1 cellular context compared by ENCODE assay signal in the genomic region with DNA sequence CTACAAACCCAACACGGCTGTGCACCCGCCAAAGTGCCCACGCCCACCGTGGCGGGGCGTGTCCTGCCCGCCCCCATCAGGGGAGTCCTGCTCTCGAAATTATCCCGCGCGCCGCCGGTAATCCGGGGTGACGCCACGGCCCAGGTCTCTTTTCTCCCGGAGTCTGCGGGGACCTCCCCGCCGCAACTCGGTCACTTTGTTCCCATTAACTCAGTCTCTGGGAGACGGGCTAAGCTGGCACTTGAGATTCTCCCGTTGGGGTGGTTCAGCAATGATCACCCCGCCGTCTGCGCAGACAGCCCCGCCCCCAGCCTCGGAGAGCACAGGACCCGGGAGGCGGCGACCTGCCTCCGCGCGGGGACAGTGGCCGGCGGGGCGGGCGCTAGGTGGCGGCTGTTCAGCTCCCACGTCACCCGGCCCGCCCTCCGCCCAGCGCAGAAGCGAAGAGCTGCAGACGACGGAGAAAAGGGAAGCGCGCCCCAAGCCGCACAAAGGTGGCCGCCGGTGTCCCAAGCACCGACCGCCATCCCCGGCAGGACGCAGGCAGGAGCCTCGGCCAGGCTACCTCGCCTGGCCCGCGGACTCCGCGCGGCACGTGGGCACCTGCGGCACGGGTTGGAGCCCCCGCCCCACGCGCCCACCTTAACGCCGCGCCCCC.
TF ChIP-seq lines count a peak whose summit lies in the region.

No MANE protein-coding gene starts in this region.

TF ChIP-seq in HEK293, 187 proteins besides CTCF, POLR2A, EP300 and RAD21 (continued from another document and continues in another):
- TF ChIP-seq, protein P1, sequence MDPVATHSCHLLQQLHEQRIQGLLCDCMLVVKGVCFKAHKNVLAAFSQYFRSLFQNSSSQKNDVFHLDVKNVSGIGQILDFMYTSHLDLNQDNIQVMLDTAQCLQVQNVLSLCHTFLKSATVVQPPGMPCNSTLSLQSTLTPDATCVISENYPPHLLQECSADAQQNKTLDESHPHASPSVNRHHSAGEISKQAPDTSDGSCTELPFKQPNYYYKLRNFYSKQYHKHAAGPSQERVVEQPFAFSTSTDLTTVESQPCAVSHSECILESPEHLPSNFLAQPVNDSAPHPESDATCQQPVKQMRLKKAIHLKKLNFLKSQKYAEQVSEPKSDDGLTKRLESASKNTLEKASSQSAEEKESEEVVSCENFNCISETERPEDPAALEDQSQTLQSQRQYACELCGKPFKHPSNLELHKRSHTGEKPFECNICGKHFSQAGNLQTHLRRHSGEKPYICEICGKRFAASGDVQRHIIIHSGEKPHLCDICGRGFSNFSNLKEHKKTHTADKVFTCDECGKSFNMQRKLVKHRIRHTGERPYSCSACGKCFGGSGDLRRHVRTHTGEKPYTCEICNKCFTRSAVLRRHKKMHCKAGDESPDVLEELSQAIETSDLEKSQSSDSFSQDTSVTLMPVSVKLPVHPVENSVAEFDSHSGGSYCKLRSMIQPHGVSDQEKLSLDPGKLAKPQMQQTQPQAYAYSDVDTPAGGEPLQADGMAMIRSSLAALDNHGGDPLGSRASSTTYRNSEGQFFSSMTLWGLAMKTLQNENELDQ (tag by site-specific recombination; IDR thresholded peaks at IDR 0.05; ENCODE audit: low read depth), result no peak
- peak; percentile 67 for TF ChIP-seq ZFHX2 (tag by site-specific recombination; conservative IDR thresholded peaks at IDR 0.05)
- TF ChIP-seq ZNF112 (tag by site-specific recombination; IDR thresholded peaks at IDR 0.05), result no peak
- peak; percentile 74 for TF ChIP-seq ZNF324 (tag by site-specific recombination; IDR thresholded peaks at IDR 0.05)
- no peak for TF ChIP-seq ZNF776 (tag by site-specific recombination; IDR thresholded peaks at IDR 0.05; ENCODE audit: borderline replicate concordance)
- TF ChIP-seq ZNF114 (tag by site-specific recombination; IDR thresholded peaks at IDR 0.05), result no peak
- TF ChIP-seq PRDM1 (tag by site-specific recombination; IDR thresholded peaks at IDR 0.05), result no peak
- TF ChIP-seq TCF7L2 (IDR thresholded peaks at IDR 0.05; ENCODE audit: borderline replicate concordance, low read depth, low read length), result no peak
- TF ChIP-seq, protein P2, sequence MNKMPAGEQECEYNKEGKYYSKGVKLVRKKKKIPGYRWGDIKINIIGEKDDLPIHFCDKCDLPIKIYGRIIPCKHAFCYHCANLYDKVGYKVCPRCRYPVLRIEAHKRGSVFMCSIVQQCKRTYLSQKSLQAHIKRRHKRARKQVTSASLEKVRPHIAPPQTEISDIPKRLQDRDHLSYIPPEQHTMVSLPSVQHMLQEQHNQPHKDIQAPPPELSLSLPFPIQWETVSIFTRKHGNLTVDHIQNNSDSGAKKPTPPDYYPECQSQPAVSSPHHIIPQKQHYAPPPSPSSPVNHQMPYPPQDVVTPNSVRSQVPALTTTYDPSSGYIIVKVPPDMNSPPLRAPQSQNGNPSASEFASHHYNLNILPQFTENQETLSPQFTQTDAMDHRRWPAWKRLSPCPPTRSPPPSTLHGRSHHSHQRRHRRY (tag by site-specific recombination; IDR thresholded peaks at IDR 0.05), result no peak
- TF ChIP-seq, protein P3, sequence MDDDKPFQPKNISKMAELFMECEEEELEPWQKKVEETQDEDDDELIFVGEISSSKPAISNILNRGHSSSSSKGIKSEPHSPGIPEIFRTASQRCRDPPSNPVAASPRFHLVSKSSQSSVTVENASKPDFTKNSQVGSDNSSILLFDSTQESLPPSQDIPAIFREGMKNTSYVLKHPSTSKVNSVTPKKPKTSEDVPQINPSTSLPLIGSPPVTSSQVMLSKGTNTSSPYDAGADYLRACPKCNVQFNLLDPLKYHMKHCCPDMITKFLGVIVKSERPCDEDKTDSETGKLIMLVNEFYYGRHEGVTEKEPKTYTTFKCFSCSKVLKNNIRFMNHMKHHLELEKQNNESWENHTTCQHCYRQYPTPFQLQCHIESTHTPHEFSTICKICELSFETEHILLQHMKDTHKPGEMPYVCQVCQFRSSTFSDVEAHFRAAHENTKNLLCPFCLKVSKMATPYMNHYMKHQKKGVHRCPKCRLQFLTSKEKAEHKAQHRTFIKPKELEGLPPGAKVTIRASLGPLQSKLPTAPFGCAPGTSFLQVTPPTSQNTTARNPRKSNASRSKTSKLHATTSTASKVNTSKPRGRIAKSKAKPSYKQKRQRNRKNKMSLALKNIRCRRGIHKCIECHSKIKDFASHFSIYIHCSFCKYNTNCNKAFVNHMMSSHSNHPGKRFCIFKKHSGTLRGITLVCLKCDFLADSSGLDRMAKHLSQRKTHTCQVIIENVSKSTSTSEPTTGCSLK (tag by site-specific recombination; IDR thresholded peaks at IDR 0.05), result no peak
- TF ChIP-seq ZNF155 (tag by site-specific recombination; IDR thresholded peaks at IDR 0.05), result no peak
- TF ChIP-seq, protein P4, sequence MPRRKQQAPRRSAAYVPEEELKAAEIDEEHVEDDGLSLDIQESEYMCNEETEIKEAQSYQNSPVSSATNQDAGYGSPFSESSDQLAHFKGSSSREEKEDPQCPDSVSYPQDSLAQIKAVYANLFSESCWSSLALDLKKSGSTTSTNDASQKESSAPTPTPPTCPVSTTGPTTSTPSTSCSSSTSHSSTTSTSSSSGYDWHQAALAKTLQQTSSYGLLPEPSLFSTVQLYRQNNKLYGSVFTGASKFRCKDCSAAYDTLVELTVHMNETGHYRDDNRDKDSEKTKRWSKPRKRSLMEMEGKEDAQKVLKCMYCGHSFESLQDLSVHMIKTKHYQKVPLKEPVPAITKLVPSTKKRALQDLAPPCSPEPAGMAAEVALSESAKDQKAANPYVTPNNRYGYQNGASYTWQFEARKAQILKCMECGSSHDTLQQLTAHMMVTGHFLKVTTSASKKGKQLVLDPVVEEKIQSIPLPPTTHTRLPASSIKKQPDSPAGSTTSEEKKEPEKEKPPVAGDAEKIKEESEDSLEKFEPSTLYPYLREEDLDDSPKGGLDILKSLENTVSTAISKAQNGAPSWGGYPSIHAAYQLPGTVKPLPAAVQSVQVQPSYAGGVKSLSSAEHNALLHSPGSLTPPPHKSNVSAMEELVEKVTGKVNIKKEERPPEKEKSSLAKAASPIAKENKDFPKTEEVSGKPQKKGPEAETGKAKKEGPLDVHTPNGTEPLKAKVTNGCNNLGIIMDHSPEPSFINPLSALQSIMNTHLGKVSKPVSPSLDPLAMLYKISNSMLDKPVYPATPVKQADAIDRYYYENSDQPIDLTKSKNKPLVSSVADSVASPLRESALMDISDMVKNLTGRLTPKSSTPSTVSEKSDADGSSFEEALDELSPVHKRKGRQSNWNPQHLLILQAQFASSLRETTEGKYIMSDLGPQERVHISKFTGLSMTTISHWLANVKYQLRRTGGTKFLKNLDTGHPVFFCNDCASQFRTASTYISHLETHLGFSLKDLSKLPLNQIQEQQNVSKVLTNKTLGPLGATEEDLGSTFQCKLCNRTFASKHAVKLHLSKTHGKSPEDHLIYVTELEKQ (tag by site-specific recombination; IDR thresholded peaks at IDR 0.05; ENCODE audit: borderline replicate concordance), result no peak
- no peak; the same call in 1 of the 2 replicates for TF ChIP-seq ZNF654 (tag by site-specific recombination; IDR thresholded peaks at IDR 0.05; ENCODE audit: low read depth)
- TF ChIP-seq ZNF501 (tag by site-specific recombination; IDR thresholded peaks at IDR 0.05), result peak; percentile 79; the same call in 1 of the 2 replicates
- no peak for TF ChIP-seq ZNF791 (tag by site-specific recombination; IDR thresholded peaks at IDR 0.05)
- TF ChIP-seq ZNF549 (tag by site-specific recombination; IDR thresholded peaks at IDR 0.05), result no peak
- TF ChIP-seq ZNF521 (tag by site-specific recombination; IDR thresholded peaks at IDR 0.05), result no peak
- no peak for TF ChIP-seq ZNF311 (tag by site-specific recombination; IDR thresholded peaks at IDR 0.05; ENCODE audit: borderline replicate concordance)
- TF ChIP-seq, protein P5, sequence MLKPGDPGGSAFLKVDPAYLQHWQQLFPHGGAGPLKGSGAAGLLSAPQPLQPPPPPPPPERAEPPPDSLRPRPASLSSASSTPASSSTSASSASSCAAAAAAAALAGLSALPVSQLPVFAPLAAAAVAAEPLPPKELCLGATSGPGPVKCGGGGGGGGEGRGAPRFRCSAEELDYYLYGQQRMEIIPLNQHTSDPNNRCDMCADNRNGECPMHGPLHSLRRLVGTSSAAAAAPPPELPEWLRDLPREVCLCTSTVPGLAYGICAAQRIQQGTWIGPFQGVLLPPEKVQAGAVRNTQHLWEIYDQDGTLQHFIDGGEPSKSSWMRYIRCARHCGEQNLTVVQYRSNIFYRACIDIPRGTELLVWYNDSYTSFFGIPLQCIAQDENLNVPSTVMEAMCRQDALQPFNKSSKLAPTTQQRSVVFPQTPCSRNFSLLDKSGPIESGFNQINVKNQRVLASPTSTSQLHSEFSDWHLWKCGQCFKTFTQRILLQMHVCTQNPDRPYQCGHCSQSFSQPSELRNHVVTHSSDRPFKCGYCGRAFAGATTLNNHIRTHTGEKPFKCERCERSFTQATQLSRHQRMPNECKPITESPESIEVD (tag by site-specific recombination; IDR thresholded peaks at IDR 0.05), result no peak
- TF ChIP-seq ZNF16 (tag by site-specific recombination; IDR thresholded peaks at IDR 0.05; ENCODE audit: low read depth), result no peak
- no peak for TF ChIP-seq ZNF585B (tag by site-specific recombination; IDR thresholded peaks at IDR 0.05)
- TF ChIP-seq ZBTB1 (tag by site-specific recombination; IDR thresholded peaks at IDR 0.05), result no peak
- peak; percentile 89 for TF ChIP-seq GLIS1 (tag by site-specific recombination; IDR thresholded peaks at IDR 0.05)
- TF ChIP-seq ZNF140 (tag by site-specific recombination; IDR thresholded peaks at IDR 0.05), result no peak
- TF ChIP-seq SETDB1 (IDR thresholded peaks at IDR 0.05; ENCODE audit: insufficient read length, low read length), result no peak
- TF ChIP-seq ZNF19 (tag by site-specific recombination; IDR thresholded peaks at IDR 0.05; ENCODE audit: low read depth), result no peak
- no peak for TF ChIP-seq ZNF548 (tag by site-specific recombination; IDR thresholded peaks at IDR 0.05)
- TF ChIP-seq ZSCAN23 (tag by site-specific recombination; IDR thresholded peaks at IDR 0.05), result no peak
- TF ChIP-seq, protein P6, sequence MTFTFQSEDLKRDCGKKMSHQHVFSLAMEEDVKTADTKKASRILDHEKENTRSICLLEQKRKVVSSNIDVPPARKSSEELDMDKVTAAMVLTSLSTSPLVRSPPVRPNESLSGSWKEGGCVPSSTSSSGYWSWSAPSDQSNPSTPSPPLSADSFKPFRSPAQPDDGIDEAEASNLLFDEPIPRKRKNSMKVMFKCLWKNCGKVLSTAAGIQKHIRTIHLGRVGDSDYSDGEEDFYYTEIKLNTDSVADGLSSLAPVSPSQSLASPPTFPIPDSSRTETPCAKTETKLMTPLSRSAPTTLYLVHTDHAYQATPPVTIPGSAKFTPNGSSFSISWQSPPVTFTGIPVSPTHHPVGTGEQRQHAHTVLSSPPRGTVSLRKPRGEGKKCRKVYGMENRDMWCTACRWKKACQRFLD (tag by site-specific recombination; IDR thresholded peaks at IDR 0.05), result no peak
- no peak for TF ChIP-seq ZNF768 (tag by site-specific recombination; IDR thresholded peaks at IDR 0.05)
- TF ChIP-seq ZNF394 (tag by site-specific recombination; IDR thresholded peaks at IDR 0.05; ENCODE audit: borderline replicate concordance), result peak; percentile 14; the same call in 1 of the 2 replicates
- TF ChIP-seq ZNF202 (tag by site-specific recombination; IDR thresholded peaks at IDR 0.05; ENCODE audit: borderline replicate concordance), result no peak
- TF ChIP-seq, protein P7, sequence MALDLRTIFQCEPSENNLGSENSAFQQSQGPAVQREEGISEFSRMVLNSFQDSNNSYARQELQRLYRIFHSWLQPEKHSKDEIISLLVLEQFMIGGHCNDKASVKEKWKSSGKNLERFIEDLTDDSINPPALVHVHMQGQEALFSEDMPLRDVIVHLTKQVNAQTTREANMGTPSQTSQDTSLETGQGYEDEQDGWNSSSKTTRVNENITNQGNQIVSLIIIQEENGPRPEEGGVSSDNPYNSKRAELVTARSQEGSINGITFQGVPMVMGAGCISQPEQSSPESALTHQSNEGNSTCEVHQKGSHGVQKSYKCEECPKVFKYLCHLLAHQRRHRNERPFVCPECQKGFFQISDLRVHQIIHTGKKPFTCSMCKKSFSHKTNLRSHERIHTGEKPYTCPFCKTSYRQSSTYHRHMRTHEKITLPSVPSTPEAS (tag by site-specific recombination; IDR thresholded peaks at IDR 0.05), result no peak
- no peak for TF ChIP-seq ZNF701 (tag by site-specific recombination; IDR thresholded peaks at IDR 0.05)
- TF ChIP-seq ZNF837 (tag by site-specific recombination; IDR thresholded peaks at IDR 0.05), result no peak
- no peak for TF ChIP-seq ZNF221 (tag by site-specific recombination; IDR thresholded peaks at IDR 0.05; ENCODE audit: borderline replicate concordance)
- no peak for TF ChIP-seq ZNF157 (tag by site-specific recombination; IDR thresholded peaks at IDR 0.05)
- TF ChIP-seq ZNF335 (tag by site-specific recombination; conservative IDR thresholded peaks at IDR 0.05), result peak; percentile 83
- TF ChIP-seq ZNF777 (tag by site-specific recombination; IDR thresholded peaks at IDR 0.05; ENCODE audit: borderline replicate concordance), result peak; percentile 70; the same call in 1 of the 2 replicates
- TF ChIP-seq ZNF560 (tag by site-specific recombination; IDR thresholded peaks at IDR 0.05; ENCODE audit: borderline replicate concordance), result no peak
- TF ChIP-seq ZNF555 (tag by site-specific recombination; conservative IDR thresholded peaks at IDR 0.05), result no peak
- peak; percentile 52 for TF ChIP-seq EGR2 (tag by site-specific recombination; IDR thresholded peaks at IDR 0.05; ENCODE audit: low read depth)
- no peak for TF ChIP-seq ZNF433 (tag by site-specific recombination; IDR thresholded peaks at IDR 0.05; ENCODE audit: low read depth)
- no peak for TF ChIP-seq FEZF1 (tag by site-specific recombination; IDR thresholded peaks at IDR 0.05)
- no peak for TF ChIP-seq SALL2 (tag by site-specific recombination; IDR thresholded peaks at IDR 0.05; ENCODE audit: borderline replicate concordance)
- TF ChIP-seq ZNF747 (tag by site-specific recombination; IDR thresholded peaks at IDR 0.05), result no peak
- TF ChIP-seq ZFP37 (tag by site-specific recombination; IDR thresholded peaks at IDR 0.05), result peak; percentile 72; the same call in 1 of the 2 replicates
- no peak for TF ChIP-seq ZNF184 (tag by site-specific recombination; IDR thresholded peaks at IDR 0.05)
- TF ChIP-seq MEIS1 (CRISPR knock-in tag; IDR thresholded peaks at IDR 0.05; ENCODE audit: borderline replicate concordance), result no peak
- TF ChIP-seq OSR2 (tag by site-specific recombination; IDR thresholded peaks at IDR 0.05), result no peak
- TF ChIP-seq MYNN (tag by site-specific recombination; IDR thresholded peaks at IDR 0.05; ENCODE audit: borderline replicate concordance), result no peak
- TF ChIP-seq ZNF138 (tag by site-specific recombination; IDR thresholded peaks at IDR 0.05; ENCODE audit: borderline replicate concordance), result no peak
- no peak for TF ChIP-seq ZNF10 (tag by site-specific recombination; IDR thresholded peaks at IDR 0.05)
- no peak for TF ChIP-seq HOXA7 (CRISPR knock-in tag; IDR thresholded peaks at IDR 0.05; ENCODE audit: borderline replicate concordance)
- no peak for TF ChIP-seq ZNF544 (tag by site-specific recombination; IDR thresholded peaks at IDR 0.05)
- no peak for TF ChIP-seq ZNF266 (tag by site-specific recombination; IDR thresholded peaks at IDR 0.05; ENCODE audit: low read depth)
